Comparison of ENCODE assay signal across 1 cellular context in genomic region chr4:88283661-88284377, GRCh38.
A peak's percentile ranks its signal among the peaks of the same experiment; 100 is the strongest.
TF ChIP-seq lines count a peak whose summit lies in the region.

No MANE protein-coding gene starts in this region.

TF ChIP-seq in GM12878, 131 proteins besides CTCF, POLR2A, EP300 and RAD21 (continued from another document):
- TF ChIP-seq HCFC1 (IDR thresholded peaks at IDR 0.05; ENCODE audit: low read length): no peak; the same call in 1 of the 2 replicates
- TF ChIP-seq CBX5 (IDR thresholded peaks at IDR 0.05; ENCODE audit: low read depth): no peak
- no peak for TF ChIP-seq RCOR1 (conservative IDR thresholded peaks at IDR 0.05; ENCODE audit: low read depth, low read length)
- no peak; the same call in 1 of the 2 replicates for TF ChIP-seq IKZF1 (conservative IDR thresholded peaks at IDR 0.05)
- no peak for TF ChIP-seq ETV6 (conservative IDR thresholded peaks at IDR 0.05 in 1 of 2, IDR thresholded peaks at IDR 0.05 in 1 of 2; ENCODE audit: borderline replicate concordance in 1 of 2, low read depth in 1 of 2)
- no peak for TF ChIP-seq CHD4 (IDR thresholded peaks at IDR 0.05)
- TF ChIP-seq IKZF2 (IDR thresholded peaks at IDR 0.05): no peak
- no peak for TF ChIP-seq POU2F2 (IDR thresholded peaks at IDR 0.05; ENCODE audit: borderline replicate concordance, low read depth, low read length)
- no peak for TF ChIP-seq STAT3 (IDR thresholded peaks at IDR 0.05; ENCODE audit: low read depth, low read length)
- TF ChIP-seq IRF4 (IDR thresholded peaks at IDR 0.05; ENCODE audit: low read depth, low read length): no peak
- no peak for TF ChIP-seq BCLAF1 (IDR thresholded peaks at IDR 0.05)
- no peak for TF ChIP-seq E4F1 (IDR thresholded peaks at IDR 0.05; ENCODE audit: borderline replicate concordance, partially characterized antibody)
- no peak for TF ChIP-seq TCF7 (IDR thresholded peaks at IDR 0.05; ENCODE audit: borderline replicate concordance)
- no peak for TF ChIP-seq KDM1A (IDR thresholded peaks at IDR 0.05; ENCODE audit: borderline replicate concordance)
- no peak for TF ChIP-seq SRF (IDR thresholded peaks at IDR 0.05; ENCODE audit: low read depth in 2 of 2, low read length in 2 of 2)
- no peak for TF ChIP-seq RAD51 (IDR thresholded peaks at IDR 0.05)
- peak; percentile 18 for TF ChIP-seq PBX3 (IDR thresholded peaks at IDR 0.05; ENCODE audit: insufficient replicate concordance, low read depth, low read length)
- TF ChIP-seq KLF5 (IDR thresholded peaks at IDR 0.05; ENCODE audit: partially characterized antibody): no peak
- TF ChIP-seq RB1 (IDR thresholded peaks at IDR 0.05; ENCODE audit: borderline replicate concordance): no peak
- no peak for TF ChIP-seq WRNIP1 (IDR thresholded peaks at IDR 0.05; ENCODE audit: borderline replicate concordance, low read depth, low read length)
- TF ChIP-seq PAX5 (IDR thresholded peaks at IDR 0.05; ENCODE audit: borderline replicate concordance, low read depth, low read length): no peak
- no peak for TF ChIP-seq ELK1 (IDR thresholded peaks at IDR 0.05; ENCODE audit: low read depth, low read length)
- 0 out of 2 replicates have a peak, but pooled peaks have one; percentile 7 for TF ChIP-seq MTA2 (IDR thresholded peaks at IDR 0.05; ENCODE audit: low read depth)
- TF ChIP-seq KAT2A (conservative IDR thresholded peaks at IDR 0.05; ENCODE audit: control insufficient read depth, low read depth, low read length): no peak
- no peak for TF ChIP-seq EGR1 (IDR thresholded peaks at IDR 0.05; ENCODE audit: borderline replicate concordance in 1 of 2, low read depth in 2 of 2, low read length in 2 of 2)
- no peak for TF ChIP-seq ZSCAN29 (IDR thresholded peaks at IDR 0.05)
- TF ChIP-seq YY1 (IDR thresholded peaks at IDR 0.05; ENCODE audit: low read depth, low read length): peak; percentile 28
- peak; percentile 56; the same call in 1 of the 2 replicates for TF ChIP-seq MXI1 (IDR thresholded peaks at IDR 0.05; ENCODE audit: low read depth, low read length)
- no peak for TF ChIP-seq IRF5 (IDR thresholded peaks at IDR 0.05; ENCODE audit: borderline replicate concordance)
- TF ChIP-seq ATF3 (IDR thresholded peaks at IDR 0.05; ENCODE audit: borderline replicate concordance, extremely low read depth, low read depth, low read length): no peak
- no peak for TF ChIP-seq BHLHE40 (IDR thresholded peaks at IDR 0.05; ENCODE audit: borderline replicate concordance in 1 of 2, low read depth in 2 of 2, low read length in 1 of 2)
- no peak for TF ChIP-seq FOXK2 (IDR thresholded peaks at IDR 0.05)
- TF ChIP-seq RUNX3 (IDR thresholded peaks at IDR 0.05; ENCODE audit: low read length): no peak; the same call in 1 of the 2 replicates
- TF ChIP-seq E2F8 (IDR thresholded peaks at IDR 0.05; ENCODE audit: low read depth, partially characterized antibody): no peak
- TF ChIP-seq CREB1 (IDR thresholded peaks at IDR 0.05; ENCODE audit: low read depth): no peak
- TF ChIP-seq CHD1 (IDR thresholded peaks at IDR 0.05; ENCODE audit: low read depth, low read length): no peak; the same call in 1 of the 2 replicates
- TF ChIP-seq ZNF384 (IDR thresholded peaks at IDR 0.05; ENCODE audit: borderline replicate concordance, low read depth, low read length): no peak
TF ChIP-seq in GM12878: peak in this region for 13.
